In genomic region chr2:1784087-1784486, GRCh38 we compare ENCODE assay signal across 1 cellular context.
TF ChIP-seq lines count a peak whose summit lies in the region.

No MANE protein-coding gene starts in this region.

TF ChIP-seq in WTC11, 78 proteins besides CTCF, POLR2A, EP300 and RAD21 (continued from another document):
- no peak for TF ChIP-seq AFF4 (CRISPR knock-in tag; IDR thresholded peaks at IDR 0.05; ENCODE audit: borderline replicate concordance)
- no peak for TF ChIP-seq HMGA2 (CRISPR knock-in tag; IDR thresholded peaks at IDR 0.05)
- TF ChIP-seq, protein P1, sequence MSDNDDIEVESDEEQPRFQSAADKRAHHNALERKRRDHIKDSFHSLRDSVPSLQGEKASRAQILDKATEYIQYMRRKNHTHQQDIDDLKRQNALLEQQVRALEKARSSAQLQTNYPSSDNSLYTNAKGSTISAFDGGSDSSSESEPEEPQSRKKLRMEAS (CRISPR knock-in tag; IDR thresholded peaks at IDR 0.05), result no peak
- no peak for TF ChIP-seq MXD4 (CRISPR knock-in tag; IDR thresholded peaks at IDR 0.05; ENCODE audit: borderline replicate concordance)
- no peak for TF ChIP-seq PRRX2 (CRISPR knock-in tag; IDR thresholded peaks at IDR 0.05)
- TF ChIP-seq RORB (CRISPR knock-in tag; IDR thresholded peaks at IDR 0.05), result no peak
- TF ChIP-seq, protein P2, sequence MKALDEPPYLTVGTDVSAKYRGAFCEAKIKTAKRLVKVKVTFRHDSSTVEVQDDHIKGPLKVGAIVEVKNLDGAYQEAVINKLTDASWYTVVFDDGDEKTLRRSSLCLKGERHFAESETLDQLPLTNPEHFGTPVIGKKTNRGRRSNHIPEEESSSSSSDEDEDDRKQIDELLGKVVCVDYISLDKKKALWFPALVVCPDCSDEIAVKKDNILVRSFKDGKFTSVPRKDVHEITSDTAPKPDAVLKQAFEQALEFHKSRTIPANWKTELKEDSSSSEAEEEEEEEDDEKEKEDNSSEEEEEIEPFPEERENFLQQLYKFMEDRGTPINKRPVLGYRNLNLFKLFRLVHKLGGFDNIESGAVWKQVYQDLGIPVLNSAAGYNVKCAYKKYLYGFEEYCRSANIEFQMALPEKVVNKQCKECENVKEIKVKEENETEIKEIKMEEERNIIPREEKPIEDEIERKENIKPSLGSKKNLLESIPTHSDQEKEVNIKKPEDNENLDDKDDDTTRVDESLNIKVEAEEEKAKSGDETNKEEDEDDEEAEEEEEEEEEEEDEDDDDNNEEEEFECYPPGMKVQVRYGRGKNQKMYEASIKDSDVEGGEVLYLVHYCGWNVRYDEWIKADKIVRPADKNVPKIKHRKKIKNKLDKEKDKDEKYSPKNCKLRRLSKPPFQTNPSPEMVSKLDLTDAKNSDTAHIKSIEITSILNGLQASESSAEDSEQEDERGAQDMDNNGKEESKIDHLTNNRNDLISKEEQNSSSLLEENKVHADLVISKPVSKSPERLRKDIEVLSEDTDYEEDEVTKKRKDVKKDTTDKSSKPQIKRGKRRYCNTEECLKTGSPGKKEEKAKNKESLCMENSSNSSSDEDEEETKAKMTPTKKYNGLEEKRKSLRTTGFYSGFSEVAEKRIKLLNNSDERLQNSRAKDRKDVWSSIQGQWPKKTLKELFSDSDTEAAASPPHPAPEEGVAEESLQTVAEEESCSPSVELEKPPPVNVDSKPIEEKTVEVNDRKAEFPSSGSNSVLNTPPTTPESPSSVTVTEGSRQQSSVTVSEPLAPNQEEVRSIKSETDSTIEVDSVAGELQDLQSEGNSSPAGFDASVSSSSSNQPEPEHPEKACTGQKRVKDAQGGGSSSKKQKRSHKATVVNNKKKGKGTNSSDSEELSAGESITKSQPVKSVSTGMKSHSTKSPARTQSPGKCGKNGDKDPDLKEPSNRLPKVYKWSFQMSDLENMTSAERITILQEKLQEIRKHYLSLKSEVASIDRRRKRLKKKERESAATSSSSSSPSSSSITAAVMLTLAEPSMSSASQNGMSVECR (CRISPR knock-in tag; IDR thresholded peaks at IDR 0.05; ENCODE audit: borderline replicate concordance), result no peak
- no peak for TF ChIP-seq SMAD4 (CRISPR knock-in tag; IDR thresholded peaks at IDR 0.05)
- TF ChIP-seq ZSCAN18 (CRISPR knock-in tag; IDR thresholded peaks at IDR 0.05), result no peak
- no peak for TF ChIP-seq IRF2 (CRISPR knock-in tag; IDR thresholded peaks at IDR 0.05; ENCODE audit: borderline replicate concordance, low read depth)
- no peak for TF ChIP-seq ATF3 (CRISPR knock-in tag; conservative IDR thresholded peaks at IDR 0.05)
- TF ChIP-seq SOX15 (CRISPR knock-in tag; IDR thresholded peaks at IDR 0.05), result no peak
